ENCODE assay signal across 19 cellular contexts in genomic region chr9:79289856-79290255, GRCh38.
DNase-seq lines count a peak whose midpoint lies in the region; ATAC-seq and TF ChIP-seq lines count a peak whose summit lies in the region.
"Had no signal": no experiment of that assay in that cellular context is flagged by ENCODE, and none has a peak within 500 bp of the region (broad histone marks: within the 10 kb centered on the region; RNA-seq: fewer than 3 reads in every experiment).

No MANE protein-coding gene starts in this region.

- POLR2A ChIA-PET in activated CD8-positive, alpha-beta T cell treated with anti-CD3 and anti-CD28 coated beads, Interleukin-2, amount 10 ng/mL, durations not matched to agents 7 days and 5 days (lab: Charles Lee), result no interaction called here
- POLR2A ChIA-PET in RWPE1 (lab: Yijun Ruan, JAX; ENCODE audit: low non-redundant PET), result no interaction called here
- POLR2A ChIA-PET in CD8-positive, alpha-beta memory T cell (lab: Charles Lee), result no interaction called here

- 83 to 93% methylated on average over 1 to 3 of the region's 3 CpGs for WGBS in endodermal cell (ENCODE audit: insufficient coverage in 1 of 2, insufficient read length in 1 of 2), 2 experiments

- no peak for TF ChIP-seq CTCF in endodermal cell (conservative IDR thresholded peaks at IDR 0.05)
- TF ChIP-seq CTCF in RWPE1 (conservative IDR thresholded peaks at IDR 0.05; ENCODE audit: low read depth), result no peak

- no peak for ATAC-seq in activated CD8-positive, alpha-beta T cell treated with anti-CD3 and anti-CD28 coated beads, Interleukin-2, amount 10 ng/mL, durations not matched to agents 7 days and 5 days
- no peak for ATAC-seq in HG03571 (IDR thresholded peaks at IDR 0.05; ENCODE audit: unreplicated experiment)
- ATAC-seq: GM12878 had no signal

- no peaks in the 10 kb centered on the region for H3K9me3 ChIP-seq in endodermal cell (ENCODE audit: control insufficient read depth, low read length)
- no peaks in the 10 kb centered on the region for H3K9me3 ChIP-seq in CD8-positive, alpha-beta memory T cell (ENCODE audit: low read length)
- H3K9me3 ChIP-seq: HAP-1 had no signal

- no peaks in the 10 kb centered on the region for H3K9me3 Mint-ChIP-seq in endodermal cell
- no peaks in the 10 kb centered on the region for H3K9me3 Mint-ChIP-seq in activated CD8-positive, alpha-beta T cell treated with anti-CD3 and anti-CD28 coated beads, Interleukin-2, amount 10 ng/mL, durations not matched to agents 7 days and 5 days (ENCODE audit: insufficient read depth)
- no peaks in the 10 kb centered on the region for H3K9me3 Mint-ChIP-seq in CD8-positive, alpha-beta memory T cell
- H3K9me3 Mint-ChIP-seq: CD4-positive, alpha-beta T cell; IgD-negative memory B cell had no signal

- no peak overlapping the region for H3K4me3 ChIP-seq in endodermal cell (ENCODE audit: low read length)
- H3K4me3 ChIP-seq in CD8-positive, alpha-beta memory T cell (ENCODE audit: low read length), result no peak overlapping the region
- H3K4me3 ChIP-seq: GM12878, HAP-1 had no signal

- H3K27me3 Mint-ChIP-seq in endodermal cell (ENCODE audit: insufficient read depth), result no peaks in the 10 kb centered on the region
- no peaks in the 10 kb centered on the region for H3K27me3 Mint-ChIP-seq in activated CD8-positive, alpha-beta T cell treated with anti-CD3 and anti-CD28 coated beads, Interleukin-2, amount 10 ng/mL, durations not matched to agents 7 days and 5 days (ENCODE audit: low read depth)
- peaks cover 1 to 3% of the 10 kb centered on the region in 2 donors for H3K27me3 Mint-ChIP-seq in CD8-positive, alpha-beta memory T cell
- H3K27me3 Mint-ChIP-seq: CD4-positive, alpha-beta T cell had no signal

- no peaks in the 10 kb centered on the region for H3K36me3 Mint-ChIP-seq in endodermal cell (ENCODE audit: low read depth)
- H3K36me3 Mint-ChIP-seq in activated CD8-positive, alpha-beta T cell treated with anti-CD3 and anti-CD28 coated beads, Interleukin-2, amount 10 ng/mL, durations not matched to agents 7 days and 5 days (ENCODE audit: low read depth), result no peaks in the 10 kb centered on the region
- no peaks in the 10 kb centered on the region for H3K36me3 Mint-ChIP-seq in CD8-positive, alpha-beta memory T cell
- H3K36me3 Mint-ChIP-seq: IgD-negative memory B cell had no signal

- H3K9ac ChIP-seq in endodermal cell (ENCODE audit: extremely low read depth, low read length, poor library complexity, severe bottlenecking), result no peak overlapping the region

- peaks cover 2% of the 10 kb centered on the region for H3K4me1 ChIP-seq in endodermal cell (ENCODE audit: control insufficient read depth, insufficient read depth, low read length)
- no peaks in the 10 kb centered on the region for H3K4me1 ChIP-seq in CD8-positive, alpha-beta memory T cell (ENCODE audit: insufficient read depth, low read length)
- H3K4me1 ChIP-seq: HAP-1 had no signal

- peaks cover 6% of the 10 kb centered on the region for H3K4me1 Mint-ChIP-seq in endodermal cell
- no peaks in the 10 kb centered on the region for H3K4me1 Mint-ChIP-seq in activated CD8-positive, alpha-beta T cell treated with anti-CD3 and anti-CD28 coated beads, Interleukin-2, amount 10 ng/mL, durations not matched to agents 7 days and 5 days (ENCODE audit: low read depth)
- no peaks in the 10 kb centered on the region for H3K4me1 Mint-ChIP-seq in CD8-positive, alpha-beta memory T cell
- H3K4me1 Mint-ChIP-seq: IgD-negative memory B cell had no signal

- DNase-seq in AG08395 (ENCODE audit: low spot score) (peak; percentile 26), EH (ENCODE audit: low read depth) (peak; percentile 21), endodermal cell (peak; percentile 20), myocyte (ENCODE audit: low read depth) (peak; percentile 9), RWPE1 (ENCODE audit: low spot score) (no peak)
- no peak for DNase-seq in activated CD8-positive, alpha-beta T cell treated with anti-CD3 and anti-CD28 coated beads, Interleukin-2, amount 10 ng/mL, durations not matched to agents 7 days and 5 days
- DNase-seq in CD8-positive, alpha-beta memory T cell, result no peak
- DNase-seq: 8988T; AML-193; CD4-positive, alpha-beta T cell; DMS153; DMS79; GF-D8; KBM-7 had no signal

- no peak overlapping the region for H3K27ac Mint-ChIP-seq in endodermal cell
- no peak overlapping the region for H3K27ac Mint-ChIP-seq in activated CD8-positive, alpha-beta T cell treated with anti-CD3 and anti-CD28 coated beads, Interleukin-2, amount 10 ng/mL, durations not matched to agents 7 days and 5 days
- no peak overlapping the region for H3K27ac Mint-ChIP-seq in CD8-positive, alpha-beta memory T cell
- H3K27ac Mint-ChIP-seq: CD4-positive, alpha-beta T cell; IgD-negative memory B cell had no signal

- CTCF ChIA-PET in activated CD8-positive, alpha-beta T cell treated with anti-CD3 and anti-CD28 coated beads, Interleukin-2, amount 10 ng/mL, durations not matched to agents 7 days and 5 days (lab: Charles Lee), result no interaction called here
- CTCF ChIA-PET in RWPE1 (lab: Yijun Ruan, JAX), result no interaction called here
- CTCF ChIA-PET in CD8-positive, alpha-beta memory T cell (lab: Charles Lee), result no interaction called here

- H3K27ac ChIP-seq in endodermal cell (ENCODE audit: low read depth, low read length), result no peak overlapping the region
- H3K27ac ChIP-seq in RWPE1, result no peak overlapping the region
- H3K27ac ChIP-seq in CD8-positive, alpha-beta memory T cell (ENCODE audit: low read depth, low read length), result no peak overlapping the region
- H3K27ac ChIP-seq: C4-2B had no signal

- no peak overlapping the region for H3K4me3 Mint-ChIP-seq in endodermal cell
- no peak overlapping the region for H3K4me3 Mint-ChIP-seq in activated CD8-positive, alpha-beta T cell treated with anti-CD3 and anti-CD28 coated beads, Interleukin-2, amount 10 ng/mL, durations not matched to agents 7 days and 5 days
- H3K4me3 Mint-ChIP-seq in CD8-positive, alpha-beta memory T cell, result no peak overlapping the region
- H3K4me3 Mint-ChIP-seq: CD4-positive, alpha-beta T cell; IgD-negative memory B cell had no signal

- H3K27me3 ChIP-seq in endodermal cell (ENCODE audit: control insufficient read depth, insufficient read depth, low read length, poor library complexity, severe bottlenecking), result no peaks in the 10 kb centered on the region
- H3K27me3 ChIP-seq in CD8-positive, alpha-beta memory T cell (ENCODE audit: insufficient read depth, low read length, poor library complexity, severe bottlenecking), result no peaks in the 10 kb centered on the region

- H3K36me3 ChIP-seq in endodermal cell (ENCODE audit: control insufficient read depth, insufficient read depth, low read length), result no peaks in the 10 kb centered on the region
- no peaks in the 10 kb centered on the region for H3K36me3 ChIP-seq in CD8-positive, alpha-beta memory T cell (ENCODE audit: insufficient read depth, low read length)
- H3K36me3 ChIP-seq: HAP-1 had no signal

Comparison
In these comparisons a context has a peak if more than half of its experiments do, and no peak if none do; other contexts are left out.
1. DNase-seq: peak in AG08395 (single experiment), EH (single experiment), endodermal cell (single experiment) and myocyte (single experiment); none in activated CD8-positive, alpha-beta T cell treated with anti-CD3 and anti-CD28 coated beads, Interleukin-2, amount 10 ng/mL, durations not matched to agents 7 days and 5 days (single experiment), RWPE1 (single experiment) and CD8-positive, alpha-beta memory T cell (0 of 5).